ENCODE assay signal across 11 cellular contexts in genomic region chr10:7492660-7493046, GRCh38.
DNase-seq lines count a peak whose midpoint lies in the region; ATAC-seq and TF ChIP-seq lines count a peak whose summit lies in the region.
"Had no signal": no experiment of that assay in that cellular context is flagged by ENCODE, and none has a peak within 500 bp of the region (broad histone marks: within the 10 kb centered on the region; RNA-seq: fewer than 3 reads in every experiment).

No MANE protein-coding gene starts in this region.

- H3K36me3 ChIP-seq in MM.1S (replicated peaks; ENCODE audit: insufficient read depth, low read length), result no peaks in the 10 kb centered on the region
- no peaks in the 10 kb centered on the region for H3K36me3 ChIP-seq in A673 (ENCODE audit: insufficient read depth, low read length, poor library complexity, severe bottlenecking)
- H3K36me3 ChIP-seq in transverse colon, result no peaks in the 10 kb centered on the region

- WGBS in transverse colon (ENCODE audit: low coverage in 1 of 2), 2 donors, result 52 to 72% methylated on average over 4 of the region's 4 CpGs

- H3K27me3 ChIP-seq in MM.1S (replicated peaks; ENCODE audit: insufficient read depth, low read length), result no peaks in the 10 kb centered on the region
- peaks cover 8% of the 10 kb centered on the region for H3K27me3 ChIP-seq in A673 (replicated peaks; ENCODE audit: insufficient read depth, low read depth, low read length, poor library complexity)
- H3K27me3 ChIP-seq in transverse colon, result no peaks in the 10 kb centered on the region

- H3K36me3 Mint-ChIP-seq in activated naive CD4-positive, alpha-beta T cell treated with anti-CD3 and anti-CD28 coated beads, Interleukin-2, amount 50 U/mL, for 24 hours, result no peaks in the 10 kb centered on the region

- TF ChIP-seq EP300 in transverse colon (IDR thresholded peaks at IDR 0.05; ENCODE audit: low read depth), result no peak

- no peaks in the 10 kb centered on the region for H4K20me1 ChIP-seq in MM.1S (ENCODE audit: insufficient read depth, low read length)

- H3K27ac Mint-ChIP-seq in activated naive CD4-positive, alpha-beta T cell treated with anti-CD3 and anti-CD28 coated beads, Interleukin-2, amount 50 U/mL, for 24 hours, result no peak overlapping the region

- H3K4me2 ChIP-seq in MM.1S (ENCODE audit: low read depth, low read length), result peak overlapping the region; percentile 51

- TF ChIP-seq POLR2A in transverse colon (IDR thresholded peaks at IDR 0.05), result no peak

- H3K9me3 ChIP-seq in MM.1S (replicated peaks; ENCODE audit: insufficient read depth, low read length) (no peaks in the 10 kb centered on the region), A673 (ENCODE audit: low read depth, low read length, poor library complexity, severe bottlenecking) (no peaks in the 10 kb centered on the region), transverse colon (no peaks in the 10 kb centered on the region)

- H3K9me3 Mint-ChIP-seq in activated naive CD4-positive, alpha-beta T cell treated with anti-CD3 and anti-CD28 coated beads, Interleukin-2, amount 50 U/mL, for 24 hours, result no peaks in the 10 kb centered on the region

- peak overlapping the region; percentile 34 for H3K9ac ChIP-seq in MM.1S (ENCODE audit: low read length)

- H3K27ac ChIP-seq in MM.1S (ENCODE audit: low read length) (peak overlapping the region; percentile 84), A673 (ENCODE audit: low read depth, low read length, poor library complexity, severe bottlenecking) (no peak overlapping the region), transverse colon (no peak overlapping the region)

- H2AFZ ChIP-seq in MM.1S (ENCODE audit: low read length), result peak overlapping the region; percentile 69

- DNase-seq in activated naive CD4-positive, alpha-beta T cell treated with anti-CD3 and anti-CD28 coated beads, Interleukin-2, amount 50 U/mL, for 16 hours, result no peak
- DNase-seq in MM.1S, result no peak
- no peak for DNase-seq in A673 (ENCODE audit: low spot score)
- no peak for DNase-seq in NCI-H345 (lab: John Stamatoyannopoulos, UW)
- no peak for DNase-seq in transverse colon
- no peak for DNase-seq in cerebellum (ENCODE audit: low spot score)
- DNase-seq: NCI-H1092; PC-3; stimulated activated naive CD8-positive, alpha-beta T cell treated with anti-CD3 and anti-CD28 coated beads, Interleukin-15, Interleukin-2, amounts not matched to agents 100 U/mL and 50 U/mL, for 24 hours had no signal

- TF ChIP-seq CTCF in MM.1S (IDR thresholded peaks at IDR 0.05; ENCODE audit: low read length) (no peak), A673 (conservative IDR thresholded peaks at IDR 0.05; ENCODE audit: low read depth, low read length) (no peak), transverse colon (IDR thresholded peaks at IDR 0.05) (no peak)

- no peaks in the 10 kb centered on the region for H3K9me2 ChIP-seq in MM.1S (replicated peaks; ENCODE audit: insufficient read depth, low read length)

- CTCF ChIA-PET in A673 (lab: Charles Lee), result no interaction called here

- H3K27me3 Mint-ChIP-seq in activated naive CD4-positive, alpha-beta T cell treated with anti-CD3 and anti-CD28 coated beads, Interleukin-2, amount 50 U/mL, for 24 hours, result no peaks in the 10 kb centered on the region

- H3K4me3 ChIP-seq in MM.1S (ENCODE audit: low read length), result no peak overlapping the region
- no peak overlapping the region for H3K4me3 ChIP-seq in A673 (ENCODE audit: low read depth, low read length, poor library complexity, severe bottlenecking)
- no peak overlapping the region for H3K4me3 ChIP-seq in transverse colon

- H3K4me3 Mint-ChIP-seq in activated naive CD4-positive, alpha-beta T cell treated with anti-CD3 and anti-CD28 coated beads, Interleukin-2, amount 50 U/mL, for 24 hours, result peak overlapping the region; percentile 31

- peak; percentile 26 for ATAC-seq in HG02571 (IDR thresholded peaks at IDR 0.05; ENCODE audit: unreplicated experiment)
- ATAC-seq: PC-3; stimulated activated naive CD8-positive, alpha-beta T cell treated with anti-CD3 and anti-CD28 coated beads, Interleukin-15, Interleukin-2, amounts not matched to agents 100 U/mL and 50 U/mL, for 24 hours had no signal

- intact Hi-C loops in A673 (cut with micrococcal nuclease; ENCODE audit: unreplicated experiment), result no loop called here
- intact Hi-C loops in transverse colon (cut with DNase I; ENCODE audit: low total_unique reads), result no loop called here

- H3K4me1 Mint-ChIP-seq in activated naive CD4-positive, alpha-beta T cell treated with anti-CD3 and anti-CD28 coated beads, Interleukin-2, amount 50 U/mL, for 24 hours, result peaks cover 60% of the 10 kb centered on the region

- POLR2A ChIA-PET in A673 (lab: Charles Lee; ENCODE audit: low non-redundant PET), result no interaction called here

- H3K4me1 ChIP-seq in MM.1S (ENCODE audit: low read length) (peaks cover 45% of the 10 kb centered on the region), A673 (ENCODE audit: insufficient read depth, low read length, poor library complexity, severe bottlenecking) (no peaks in the 10 kb centered on the region), transverse colon (no peaks in the 10 kb centered on the region)

- in situ Hi-C loops in transverse colon (cut with MboI; ENCODE audit: low pct_ligation_motif_present in 1 of 4, low pct_unique_long_range_greater_than_20kb in 1 of 4, low sequenced_read_pairs in 3 of 4), result no loop called here

- BruUV-seq in A673 (replicated peaks; lab: Mats Ljungman, UMichigan), result no TSS peak

- no peaks in the 10 kb centered on the region for H3K79me2 ChIP-seq in MM.1S (ENCODE audit: low read length)

- peaks cover 24% of the 10 kb centered on the region for H3F3A ChIP-seq in MM.1S (ENCODE audit: insufficient read depth, low read length)
